ENCODE assay signal across 24 cellular contexts in the genomic region with DNA sequence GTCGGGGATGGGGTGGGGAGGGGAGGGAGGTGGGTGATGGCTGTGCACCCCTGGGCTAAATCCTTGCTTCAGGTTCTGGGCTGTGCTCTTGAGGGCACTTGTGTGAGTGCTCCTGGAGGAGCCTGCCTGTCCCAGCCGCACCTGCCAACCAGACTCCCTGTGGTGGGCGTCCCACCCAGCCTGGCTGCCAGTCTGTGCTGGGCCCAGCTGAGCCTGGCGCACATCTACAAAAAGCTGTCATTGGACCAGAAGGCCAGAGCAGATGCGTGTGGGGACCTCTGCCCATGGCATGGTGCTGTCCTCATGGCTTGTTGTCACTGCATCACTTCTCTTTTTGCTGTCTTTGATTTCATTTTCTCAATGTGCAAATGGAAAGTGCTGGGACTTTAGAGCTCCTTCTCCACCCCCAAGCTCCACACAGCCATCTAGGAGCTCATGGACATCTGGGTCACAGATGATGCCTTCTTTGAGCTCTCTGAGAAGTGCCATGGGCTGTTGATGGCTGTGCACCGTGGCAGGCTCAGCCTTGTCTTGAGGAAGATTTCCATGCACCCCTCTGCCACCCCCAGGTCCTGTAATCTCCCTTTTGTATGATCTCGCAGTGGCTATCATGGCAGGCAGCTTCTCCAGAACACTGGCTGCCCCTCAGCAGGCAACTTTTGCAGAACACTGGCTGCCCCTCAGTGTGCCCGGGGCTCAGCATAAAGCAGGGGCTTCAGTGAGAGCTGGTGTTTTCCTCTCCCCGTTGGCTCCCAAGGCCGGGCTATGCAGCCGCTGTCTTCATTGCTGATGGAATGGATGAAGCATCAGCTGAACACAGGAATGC.
"Had no signal": no experiment of that assay in that cellular context is flagged by ENCODE, and none has a peak within 500 bp of the region (broad histone marks: within the 10 kb centered on the region; RNA-seq: fewer than 3 reads in every experiment).

No MANE protein-coding gene starts in this region.

- DNase-seq: activated CD4-positive, CD25-positive, alpha-beta regulatory T cell treated with anti-CD3 and anti-CD28 coated beads, Interleukin-2, amount 50 U/mL, for 72 hours; activated effector memory CD4-positive, alpha-beta T cell treated with Interleukin-2 at 50 U/mL for 16 hours; activated naive CD4-positive, alpha-beta T cell treated with anti-CD3 and anti-CD28 coated beads for 36 hours; activated naive CD8-positive, alpha-beta T cell treated with anti-CD3 and anti-CD28 coated beads, Interleukin-2, amount 50 U/mL, for 24 hours; activated T-cell treated with anti-CD3 and anti-CD28 coated beads, Interleukin-2, amount 50 U/mL, for 72 hours; anterior cingulate cortex; dermis blood vessel endothelial cell; effector memory CD4-positive, alpha-beta T cell; glutamatergic neuron; hippocampal formation; naive thymus-derived CD4-positive, alpha-beta T cell; occipital lobe; spleen; stimulated activated CD4-positive, alpha-beta T cell treated with anti-CD3 and anti-CD28 coated beads, Interleukin-4, amount 100 ng/mL, for 1 hour; stimulated activated naive CD4-positive, alpha-beta T cell; T-helper 1 cell; WERI-Rb-1 had no signal

- ATAC-seq: activated naive CD8-positive, alpha-beta T cell treated with anti-CD3 and anti-CD28 coated beads, Interleukin-2, amount 50 U/mL, for 24 hours; activated T-cell treated with anti-CD3 and anti-CD28 coated beads, Interleukin-2, amount 50 U/mL, for 72 hours; body of pancreas; naive thymus-derived CD4-positive, alpha-beta T cell had no signal

- H3K27ac ChIP-seq: body of pancreas, cardiac muscle cell, spleen, thoracic aorta, upper lobe of left lung, WERI-Rb-1 had no signal

- H3K4me3 ChIP-seq: body of pancreas, cardiac muscle cell, spleen, thoracic aorta, upper lobe of left lung had no signal

- H3K36me3 ChIP-seq: cardiac muscle cell, spleen, thoracic aorta, upper lobe of left lung, WERI-Rb-1 had no signal

- H3K4me1 ChIP-seq: body of pancreas, spleen, upper lobe of left lung had no signal

- H3K9me3 ChIP-seq: body of pancreas, spleen, thoracic aorta, upper lobe of left lung had no signal

- FAIRE-seq: endothelial cell of umbilical vein, frontal cortex, TTC549 had no signal

- H3K27me3 ChIP-seq: body of pancreas, cardiac muscle cell, spleen, upper lobe of left lung had no signal
